Comparison of ENCODE assay signal across 9 cellular contexts in the genomic region with DNA sequence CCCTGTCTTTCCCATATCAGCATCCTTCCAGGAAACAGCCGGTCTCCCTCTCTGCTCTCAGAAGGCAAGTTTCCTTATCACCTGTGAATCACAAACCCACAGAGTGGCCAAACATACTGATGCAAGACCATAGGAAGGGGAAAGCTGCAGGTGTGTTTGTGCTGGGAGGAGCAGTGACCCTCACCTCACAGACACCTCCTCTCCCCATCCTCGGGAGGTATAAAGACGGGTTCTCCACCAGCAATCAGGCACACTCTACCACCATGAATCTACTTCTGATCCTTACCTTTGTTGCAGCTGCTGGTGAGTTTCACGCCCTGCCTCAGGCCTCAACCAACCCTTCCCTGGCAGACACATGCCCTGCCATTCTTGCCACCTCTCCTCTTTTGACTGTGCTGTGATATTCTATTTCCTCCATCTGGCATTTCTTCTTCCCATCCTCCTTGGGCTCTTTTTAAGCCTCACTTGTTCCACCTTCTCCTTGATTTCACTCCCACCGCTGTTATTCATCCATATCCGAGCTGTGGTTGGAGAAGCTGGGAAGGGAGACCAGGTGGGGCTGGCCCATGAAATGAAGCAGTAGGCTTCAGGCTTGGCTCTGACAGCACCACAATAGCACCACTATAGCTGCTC. TPM values are rescaled to one million over a fixed set of nuclear protein-coding genes. Genes with fewer than 3 reads are reported as not detected.
DNase-seq lines count a peak whose midpoint lies in the region; ATAC-seq and TF ChIP-seq lines count a peak whose summit lies in the region.
"Had no signal": no experiment of that assay in that cellular context is flagged by ENCODE, and none has a peak within 500 bp of the region (broad histone marks: within the 10 kb centered on the region; RNA-seq: fewer than 3 reads in every experiment).

A gene (plus strand): TSS at position 251 of the 633 bp plus-strand sequence. CDS start 13 bp downstream, at position 264.

- no peak within 1 kb of the TSS for H3K27ac ChIP-seq in Peyer's patch
- no peak within 1 kb of the TSS for H3K27ac ChIP-seq in psoas muscle
- H3K27ac ChIP-seq: skin epidermis had no signal

- ATAC-seq in activated naive CD4-positive, alpha-beta T cell treated with anti-CD3 and anti-CD28 coated beads, Interleukin-2, amount 50 U/mL, for 72 hours = peak; percentile 70 to 80
- ATAC-seq in HG02759 (IDR thresholded peaks at IDR 0.05; ENCODE audit: unreplicated experiment) (peak; percentile 18), SK-N-SH treated with all-trans-retinoic acid at 6 μM for 48 hours (no peak), psoas muscle (no peak)

- peaks cover 38% of the 10 kb centered on the region for H3K27me3 Mint-ChIP-seq in type B pancreatic cell

- TF ChIP-seq CTCF in Peyer's patch (IDR thresholded peaks at IDR 0.05) (no peak), type B pancreatic cell (conservative IDR thresholded peaks at IDR 0.05) (no peak), psoas muscle (IDR thresholded peaks at IDR 0.05) (no peak)

- peaks cover 0 to 5% (median 0%) of the 10 kb centered on the region in 4 donors for H3K4me1 ChIP-seq in Peyer's patch
- H3K4me1 ChIP-seq in psoas muscle = no peaks in the 10 kb centered on the region

- intact Hi-C loops in psoas muscle (cut with DNase I) = no loop called here

- DNase-seq in activated naive CD4-positive, alpha-beta T cell treated with anti-CD3 and anti-CD28 coated beads, Interleukin-2, amount 50 U/mL, for 72 hours (ENCODE audit: low spot score in 2 of 2) = no peak
- no peak for DNase-seq in activated naive CD4-positive, alpha-beta T cell treated with Interleukin-2 at 50 U/mL for 16 hours
- DNase-seq in Peyer's patch (no peak), type B pancreatic cell (ENCODE audit: extremely low spot score, unreplicated experiment) (no peak), psoas muscle (no peak), NCI-H1930 (lab: John Stamatoyannopoulos, UW) (no peak)

- WGBS in psoas muscle, 3 donors = 85 to 91% (median 87%) methylated on average over 6 of the region's 6 CpGs

- H3K36me3 ChIP-seq in Peyer's patch (no peaks in the 10 kb centered on the region), psoas muscle (ENCODE audit: insufficient read depth in 1 of 2, low read depth in 1 of 2) (no peaks in the 10 kb centered on the region)

- no peaks in the 10 kb centered on the region for H3K9me3 ChIP-seq in Peyer's patch
- no peaks in the 10 kb centered on the region for H3K9me3 ChIP-seq in psoas muscle

- no peak within 1 kb of the TSS for H3K4me3 ChIP-seq in Peyer's patch
- H3K4me3 ChIP-seq in psoas muscle = no peak within 1 kb of the TSS
- H3K4me3 ChIP-seq: skin epidermis had no signal

- H3K27ac Mint-ChIP-seq in activated naive CD4-positive, alpha-beta T cell treated with anti-CD3 and anti-CD28 coated beads, Interleukin-2, amount 50 U/mL, for 72 hours = peak within 1 kb of the TSS; percentile 19 to 95
- H3K27ac Mint-ChIP-seq in type B pancreatic cell = no peak within 1 kb of the TSS

- TF ChIP-seq POLR2A in Peyer's patch (IDR thresholded peaks at IDR 0.05) = no peak

- H3K27me3 ChIP-seq in Peyer's patch (no peaks in the 10 kb centered on the region), psoas muscle (ENCODE audit: insufficient read depth in 3 of 3, low read length in 2 of 3) (no peaks in the 10 kb centered on the region)

- H3K4me3 Mint-ChIP-seq in type B pancreatic cell = no peak within 1 kb of the TSS

- H3K9me3 Mint-ChIP-seq in activated naive CD4-positive, alpha-beta T cell treated with anti-CD3 and anti-CD28 coated beads, Interleukin-2, amount 50 U/mL, for 72 hours = no peaks in the 10 kb centered on the region
- no peaks in the 10 kb centered on the region for H3K9me3 Mint-ChIP-seq in type B pancreatic cell

- H3K36me3 Mint-ChIP-seq in activated naive CD4-positive, alpha-beta T cell treated with anti-CD3 and anti-CD28 coated beads, Interleukin-2, amount 50 U/mL, for 72 hours = no peaks in the 10 kb centered on the region
- no peaks in the 10 kb centered on the region for H3K36me3 Mint-ChIP-seq in type B pancreatic cell

- H3K4me1 Mint-ChIP-seq in type B pancreatic cell (ENCODE audit: unreplicated experiment) = no peaks in the 10 kb centered on the region

TF ChIP-seq in SK-N-SH treated with all-trans-retinoic acid at 6 μM for 48 hours, 23 proteins besides CTCF, POLR2A, EP300 and RAD21:
- TF ChIP-seq OSR1 (CRISPR knock-in tag; IDR thresholded peaks at IDR 0.05) (no peak), SNAI2 (CRISPR knock-in tag; IDR thresholded peaks at IDR 0.05) (no peak), ZNF70 (CRISPR knock-in tag; IDR thresholded peaks at IDR 0.05) (no peak), CSDC2 (CRISPR knock-in tag; IDR thresholded peaks at IDR 0.05) (no peak), BACH2 (CRISPR knock-in tag; IDR thresholded peaks at IDR 0.05; ENCODE audit: borderline replicate concordance) (no peak), ZFP30 (CRISPR knock-in tag; IDR thresholded peaks at IDR 0.05) (no peak), ESRRG (CRISPR knock-in tag; IDR thresholded peaks at IDR 0.05) (no peak), ZC3H10 (CRISPR knock-in tag; IDR thresholded peaks at IDR 0.05) (no peak)
- TF ChIP-seq, protein P1, sequence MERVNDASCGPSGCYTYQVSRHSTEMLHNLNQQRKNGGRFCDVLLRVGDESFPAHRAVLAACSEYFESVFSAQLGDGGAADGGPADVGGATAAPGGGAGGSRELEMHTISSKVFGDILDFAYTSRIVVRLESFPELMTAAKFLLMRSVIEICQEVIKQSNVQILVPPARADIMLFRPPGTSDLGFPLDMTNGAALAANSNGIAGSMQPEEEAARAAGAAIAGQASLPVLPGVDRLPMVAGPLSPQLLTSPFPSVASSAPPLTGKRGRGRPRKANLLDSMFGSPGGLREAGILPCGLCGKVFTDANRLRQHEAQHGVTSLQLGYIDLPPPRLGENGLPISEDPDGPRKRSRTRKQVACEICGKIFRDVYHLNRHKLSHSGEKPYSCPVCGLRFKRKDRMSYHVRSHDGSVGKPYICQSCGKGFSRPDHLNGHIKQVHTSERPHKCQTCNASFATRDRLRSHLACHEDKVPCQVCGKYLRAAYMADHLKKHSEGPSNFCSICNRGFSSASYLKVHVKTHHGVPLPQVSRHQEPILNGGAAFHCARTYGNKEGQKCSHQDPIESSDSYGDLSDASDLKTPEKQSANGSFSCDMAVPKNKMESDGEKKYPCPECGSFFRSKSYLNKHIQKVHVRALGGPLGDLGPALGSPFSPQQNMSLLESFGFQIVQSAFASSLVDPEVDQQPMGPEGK (CRISPR knock-in tag; IDR thresholded peaks at IDR 0.05; ENCODE audit: borderline replicate concordance) = no peak
- TF ChIP-seq, protein P2, sequence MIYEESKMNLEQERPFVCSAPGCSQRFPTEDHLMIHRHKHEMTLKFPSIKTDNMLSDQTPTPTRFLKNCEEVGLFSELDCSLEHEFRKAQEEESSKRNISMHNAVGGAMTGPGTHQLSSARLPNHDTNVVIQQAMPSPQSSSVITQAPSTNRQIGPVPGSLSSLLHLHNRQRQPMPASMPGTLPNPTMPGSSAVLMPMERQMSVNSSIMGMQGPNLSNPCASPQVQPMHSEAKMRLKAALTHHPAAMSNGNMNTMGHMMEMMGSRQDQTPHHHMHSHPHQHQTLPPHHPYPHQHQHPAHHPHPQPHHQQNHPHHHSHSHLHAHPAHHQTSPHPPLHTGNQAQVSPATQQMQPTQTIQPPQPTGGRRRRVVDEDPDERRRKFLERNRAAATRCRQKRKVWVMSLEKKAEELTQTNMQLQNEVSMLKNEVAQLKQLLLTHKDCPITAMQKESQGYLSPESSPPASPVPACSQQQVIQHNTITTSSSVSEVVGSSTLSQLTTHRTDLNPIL (CRISPR knock-in tag; IDR thresholded peaks at IDR 0.05; ENCODE audit: low read depth) = no peak
- TF ChIP-seq, protein P3, sequence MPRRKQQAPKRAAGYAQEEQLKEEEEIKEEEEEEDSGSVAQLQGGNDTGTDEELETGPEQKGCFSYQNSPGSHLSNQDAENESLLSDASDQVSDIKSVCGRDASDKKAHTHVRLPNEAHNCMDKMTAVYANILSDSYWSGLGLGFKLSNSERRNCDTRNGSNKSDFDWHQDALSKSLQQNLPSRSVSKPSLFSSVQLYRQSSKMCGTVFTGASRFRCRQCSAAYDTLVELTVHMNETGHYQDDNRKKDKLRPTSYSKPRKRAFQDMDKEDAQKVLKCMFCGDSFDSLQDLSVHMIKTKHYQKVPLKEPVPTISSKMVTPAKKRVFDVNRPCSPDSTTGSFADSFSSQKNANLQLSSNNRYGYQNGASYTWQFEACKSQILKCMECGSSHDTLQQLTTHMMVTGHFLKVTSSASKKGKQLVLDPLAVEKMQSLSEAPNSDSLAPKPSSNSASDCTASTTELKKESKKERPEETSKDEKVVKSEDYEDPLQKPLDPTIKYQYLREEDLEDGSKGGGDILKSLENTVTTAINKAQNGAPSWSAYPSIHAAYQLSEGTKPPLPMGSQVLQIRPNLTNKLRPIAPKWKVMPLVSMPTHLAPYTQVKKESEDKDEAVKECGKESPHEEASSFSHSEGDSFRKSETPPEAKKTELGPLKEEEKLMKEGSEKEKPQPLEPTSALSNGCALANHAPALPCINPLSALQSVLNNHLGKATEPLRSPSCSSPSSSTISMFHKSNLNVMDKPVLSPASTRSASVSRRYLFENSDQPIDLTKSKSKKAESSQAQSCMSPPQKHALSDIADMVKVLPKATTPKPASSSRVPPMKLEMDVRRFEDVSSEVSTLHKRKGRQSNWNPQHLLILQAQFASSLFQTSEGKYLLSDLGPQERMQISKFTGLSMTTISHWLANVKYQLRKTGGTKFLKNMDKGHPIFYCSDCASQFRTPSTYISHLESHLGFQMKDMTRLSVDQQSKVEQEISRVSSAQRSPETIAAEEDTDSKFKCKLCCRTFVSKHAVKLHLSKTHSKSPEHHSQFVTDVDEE (CRISPR knock-in tag; IDR thresholded peaks at IDR 0.05) = no peak

RNA-seq across cellular contexts. Expression of the gene that starts here (rescaled TPM):
- total RNA-seq in activated naive CD4-positive, alpha-beta T cell treated with anti-CD3 and anti-CD28 coated beads, Interleukin-2, amount 50 U/mL, for 72 hours = under 1 TPM in 1 of 2 donors, not detected in 1; 0.82 TPM
- total RNA-seq in Peyer's patch (100 to 1,000 TPM in 3 of 4 donors, 10 to 100 TPM in 1; 29.7 to 243 (median 208) TPM), type B pancreatic cell (ENCODE audit: low replicate concordance) (20.4 and 272 TPM in 2 replicates), psoas muscle (1 to 10 TPM in 2 of 4 donors, not detected in 2; 1.7 to 6.2 TPM)
- 1 to 10 TPM in 1 of 3 donors, under 1 TPM in 2; 0.04 to 2.8 (median 0.66) TPM for polyA plus RNA-seq in psoas muscle

Comparison
In these comparisons a context has a peak if more than half of its experiments do, and no peak if none do; other contexts are left out.
1. Peak in ATAC-seq in activated naive CD4-positive, alpha-beta T cell treated with anti-CD3 and anti-CD28 coated beads, Interleukin-2, amount 50 U/mL, for 72 hours; RNA of the gene not detected or under 1 TPM.